In the genomic region with DNA sequence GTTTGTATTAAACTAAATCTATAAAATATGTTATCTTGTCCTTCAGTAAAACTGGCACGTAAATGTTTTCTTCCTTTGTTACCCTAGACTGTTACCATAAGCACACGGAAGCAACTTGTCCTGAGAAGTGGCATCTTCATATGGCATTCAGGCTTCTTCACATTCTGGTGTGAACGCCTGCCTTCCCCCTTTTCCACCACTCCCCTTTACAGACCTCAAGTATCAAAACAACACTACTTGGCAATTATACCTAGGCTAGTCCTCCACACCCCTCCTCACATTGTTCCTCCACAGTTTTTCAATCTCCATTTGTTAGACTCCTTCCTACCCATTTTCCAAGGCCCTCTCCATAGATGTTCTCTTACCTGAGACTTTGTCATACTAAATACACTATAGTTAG, we compare ENCODE assay signal across 7 cellular contexts. TPM values are rescaled to one million over a fixed set of nuclear protein-coding genes. Genes with fewer than 3 reads are reported as not detected.
DNase-seq lines count a peak whose midpoint lies in the region; ATAC-seq and TF ChIP-seq lines count a peak whose summit lies in the region.

No MANE protein-coding gene starts in this region.

- no peak overlapping the region for H3K56ac ChIP-seq in H9 (ENCODE audit: insufficient read length, low read depth, low read length)

- H2AK5ac ChIP-seq in H9 (ENCODE audit: insufficient read length, low read length), result no peak overlapping the region

- H3K14ac ChIP-seq in H9 (ENCODE audit: insufficient read depth, low read length), result no peak overlapping the region

- H3K4me3 Mint-ChIP-seq in H9, result peak overlapping the region; percentile 98 to 99

- H3K36me3 Mint-ChIP-seq in H9 (ENCODE audit: insufficient read depth in 1 of 3, low read depth in 3 of 3), result peaks cover 9 to 25% (median 20%) of the 10 kb centered on the region in 3 experiments

- H3K36me3 ChIP-seq in SJSA1, result peaks cover 22% of the 10 kb centered on the region
- H3K36me3 ChIP-seq in skeletal muscle satellite cell (ENCODE audit: insufficient read depth, low read length), result no peaks in the 10 kb centered on the region
- H3K36me3 ChIP-seq in mucosa of descending colon (ENCODE audit: low read depth), result no peaks in the 10 kb centered on the region

- ATAC-seq in HG03442 (IDR thresholded peaks at IDR 0.05; ENCODE audit: unreplicated experiment), result no peak
- ATAC-seq in HG03354 (IDR thresholded peaks at IDR 0.05; ENCODE audit: poor library complexity, severe bottlenecking, unreplicated experiment), result no peak
- ATAC-seq in mucosa of descending colon, result no peak

- H3K27ac ChIP-seq in H9 (ENCODE audit: insufficient read length, low read depth, low read length) (no peak overlapping the region), SJSA1 (peak overlapping the region; percentile 19; the same call in 1 of the 2 replicates)

- no peak overlapping the region for H2BK12ac ChIP-seq in H9 (ENCODE audit: insufficient read length, low read depth, low read length)

- no peak overlapping the region for H2BK120ac ChIP-seq in H9 (ENCODE audit: low read depth, low read length, poor library complexity, severe bottlenecking)

- H2BK20ac ChIP-seq in H9 (ENCODE audit: low read depth, low read length, poor library complexity, severe bottlenecking), result no peak overlapping the region

- H3K9me3 ChIP-seq in H9 (ENCODE audit: control insufficient read depth, low read depth, low read length), result no peaks in the 10 kb centered on the region
- H3K9me3 ChIP-seq in SJSA1 (replicated peaks), result 0 out of 2 replicates have a peak, but pooled peaks cover 3% of the 10 kb centered on the region
- no peaks in the 10 kb centered on the region for H3K9me3 ChIP-seq in skeletal muscle satellite cell (replicated peaks; ENCODE audit: low read length)
- no peaks in the 10 kb centered on the region for H3K9me3 ChIP-seq in mucosa of descending colon

- H4K5ac ChIP-seq in H9 (ENCODE audit: insufficient read length, low read depth, low read length), result no peak overlapping the region

- peaks cover 47 to 50% of the 10 kb centered on the region in 2 experiments for H3K4me1 Mint-ChIP-seq in H9

- H3K9ac ChIP-seq in H9 (ENCODE audit: extremely low read depth, insufficient read length, low read length) (peak overlapping the region; percentile 100), skeletal muscle satellite cell (ENCODE audit: low read depth, low read length) (peak overlapping the region; percentile 87)

- H3K4me3 ChIP-seq in SJSA1 (peak overlapping the region; percentile 91), fibroblast of pulmonary artery (replicated peaks; ENCODE audit: low read depth, low read length) (peak overlapping the region; percentile 81), skeletal muscle satellite cell (ENCODE audit: low read length) (peak overlapping the region; percentile 80), mucosa of descending colon (no peak overlapping the region)

- H3K79me1 ChIP-seq in H9 (ENCODE audit: insufficient read depth, low read depth, low read length, poor library complexity, severe bottlenecking), result no peaks in the 10 kb centered on the region

- TF ChIP-seq CTCF in H9 (conservative IDR thresholded peaks at IDR 0.05) (no peak), fibroblast of pulmonary artery (IDR thresholded peaks at IDR 0.05; ENCODE audit: low read length, missing control alignments) (no peak), mucosa of descending colon (IDR thresholded peaks at IDR 0.05) (no peak)

- peaks cover 2 to 3% of the 10 kb centered on the region in 2 experiments; a peak in 3 of 5 replicates for H3K9me3 Mint-ChIP-seq in H9

- H3K27ac Mint-ChIP-seq in H9, result peak overlapping the region; percentile 19 to 99 (median 34); a peak in 5 of 7 replicates

- H3K18ac ChIP-seq in H9 (ENCODE audit: insufficient read length, low read depth, low read length), result no peak overlapping the region

- no peak overlapping the region for H2BK5ac ChIP-seq in H9 (ENCODE audit: insufficient read length, low read length)

- intact Hi-C loops in mucosa of descending colon (cut with DNase I, micrococcal nuclease), result no loop called here

- no peak overlapping the region for H2BK15ac ChIP-seq in H9 (ENCODE audit: low read depth, low read length)

- DNase-seq in H9 (no peak), SJSA1 (ENCODE audit: low read depth in 1 of 2, low spot score in 2 of 2) (no peak), fibroblast of pulmonary artery (ENCODE audit: low read depth) (no peak), mucosa of descending colon (no peak)

- H3T11ph ChIP-seq in H9 (ENCODE audit: low read length), result no peak overlapping the region

- no peak overlapping the region for H3K4ac ChIP-seq in H9 (ENCODE audit: low read depth, low read length)

- no peak overlapping the region for H4K91ac ChIP-seq in H9 (ENCODE audit: insufficient read length, low read depth, low read length)

- no peaks in the 10 kb centered on the region; the same call in 1 of the 2 replicates for H3K27me3 Mint-ChIP-seq in H9 (ENCODE audit: low read depth)

- WGBS in H9 (ENCODE audit: extremely low coverage, insufficient read length, low lambda C conversion rate), result no CpG with 5 or more reads among the region's 3 CpGs

- no peaks in the 10 kb centered on the region for H3K27me3 ChIP-seq in H9 (ENCODE audit: insufficient read depth, low read length)
- H3K27me3 ChIP-seq in SJSA1 (replicated peaks), result no peaks in the 10 kb centered on the region
- H3K27me3 ChIP-seq in skeletal muscle satellite cell (ENCODE audit: control insufficient read depth, insufficient read depth, low read length), result no peaks in the 10 kb centered on the region

- no peak overlapping the region for H2AFZ ChIP-seq in H9 (ENCODE audit: low read length)

- H3K4me1 ChIP-seq in H9 (ENCODE audit: insufficient read depth, low read length), result peaks cover 4% of the 10 kb centered on the region; the same call in 1 of the 2 replicates
- H3K4me1 ChIP-seq in SJSA1 (replicated peaks), result peaks cover 21% of the 10 kb centered on the region
- H3K4me1 ChIP-seq in skeletal muscle satellite cell (ENCODE audit: control insufficient read depth, insufficient read depth, low read length), result peaks cover 46% of the 10 kb centered on the region
- H3K4me1 ChIP-seq in mucosa of descending colon (ENCODE audit: low read depth), result peaks cover 15% of the 10 kb centered on the region

- peaks cover 60% of the 10 kb centered on the region for H3K79me2 ChIP-seq in H9 (ENCODE audit: insufficient read depth, low read length)

- H3K4me2 ChIP-seq in H9 (ENCODE audit: insufficient read depth, insufficient read length, low read length), result peak overlapping the region; percentile 87
- H3K4me2 ChIP-seq in skeletal muscle satellite cell (ENCODE audit: low read length), result peak overlapping the region; percentile 85

- no peak overlapping the region for H3K23ac ChIP-seq in H9 (ENCODE audit: insufficient read length, low read depth, low read length)

- H3K23me2 ChIP-seq in H9 (ENCODE audit: insufficient read length, low read depth, low read length, poor library complexity, severe bottlenecking), result peaks cover 7% of the 10 kb centered on the region

- H4K20me1 ChIP-seq in H9 (ENCODE audit: control insufficient read depth, insufficient read depth, insufficient read length), result no peaks in the 10 kb centered on the region

- no peak overlapping the region for H4K8ac ChIP-seq in H9 (replicated peaks; ENCODE audit: insufficient read length, low read depth, low read length)

RNA-seq across cellular contexts. Expression of a gene that starts 2.9 kb away (rescaled TPM):
- total RNA-seq in H9 (2021), result 98.1 and 99.2 TPM in 2 replicates
- 34.9 and 44.2 TPM in 2 replicates for total RNA-seq in SJSA1 (2014; rRNA removed; shearing (Covaris generic))
- total RNA-seq in skeletal muscle satellite cell (2012; rRNA removed), result 29.5 and 30.4 TPM in 2 replicates
- total RNA-seq in mucosa of descending colon, result 10 to 100 TPM; 20.8 to 30.1 (median 27.0) TPM
